9 cellular contexts compared by ENCODE assay signal in the genomic region with DNA sequence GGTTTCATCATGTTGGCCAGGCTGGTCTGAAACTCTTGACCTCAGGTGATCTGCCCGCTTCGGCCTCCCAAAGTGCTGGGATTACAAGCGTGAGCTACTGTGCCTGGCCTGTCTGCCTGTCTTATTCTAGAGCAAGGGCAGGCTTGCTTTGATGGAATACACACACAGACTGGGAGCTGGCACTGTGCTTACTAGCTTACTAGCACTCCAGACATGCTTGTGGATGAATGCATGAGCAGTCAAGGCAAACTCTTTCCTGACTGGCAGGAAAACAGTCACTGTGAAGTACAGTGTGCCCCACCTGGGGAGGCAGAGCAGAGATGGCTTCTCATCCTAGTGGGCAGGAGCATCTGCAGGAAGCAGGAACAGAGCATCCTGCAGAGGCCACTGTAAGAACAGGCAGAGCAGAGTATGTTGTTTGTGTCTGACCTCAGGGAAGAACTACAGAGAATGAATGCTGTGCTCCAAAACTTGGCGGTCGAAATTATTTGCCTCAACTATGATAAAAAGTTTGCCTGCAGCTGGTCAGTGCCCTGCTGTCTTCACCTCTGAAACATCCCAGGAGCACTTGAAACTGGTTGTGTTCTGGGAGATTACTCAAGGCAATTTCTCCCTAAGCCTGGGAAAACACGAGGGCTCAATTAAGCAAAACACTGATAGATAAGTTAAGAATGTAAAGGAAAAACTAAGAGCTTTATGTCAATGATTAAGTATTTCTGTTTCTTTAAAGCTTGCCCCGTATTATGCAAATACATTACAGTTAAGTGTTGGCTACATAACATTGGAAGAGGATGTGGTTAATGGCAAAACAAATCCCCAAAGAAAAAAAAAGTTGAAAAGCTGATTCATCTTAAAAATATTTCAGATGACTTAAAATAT.
DNase-seq lines count a peak whose midpoint lies in the region; ATAC-seq and TF ChIP-seq lines count a peak whose summit lies in the region.
"Had no signal": no experiment of that assay in that cellular context is flagged by ENCODE, and none has a peak within 500 bp of the region (broad histone marks: within the 10 kb centered on the region; RNA-seq: fewer than 3 reads in every experiment).

No MANE protein-coding gene starts in this region.

- H3K4me1 ChIP-seq in foreskin keratinocyte, result peaks cover 30% of the 10 kb centered on the region
- H3K4me1 ChIP-seq: right lobe of liver had no signal

- DNase-seq in GM13977 (ENCODE audit: low spot score), result no peak
- DNase-seq in RKO (ENCODE audit: low spot score), result peak; percentile 1
- peak; percentile 83 to 91 for DNase-seq in foreskin keratinocyte
- DNase-seq in skeletal muscle cell (ENCODE audit: low read depth), result peak; percentile 87
- no peak for DNase-seq in effector CD8-positive, alpha-beta T cell (lab: John Stamatoyannopoulos, UW)
- no peak for DNase-seq in GDM1 (lab: John Stamatoyannopoulos, UW)
- no peak for DNase-seq in activated CD8-positive, alpha-beta memory T cell treated with anti-CD3 and anti-CD28 coated beads, Interleukin-2, amount 10 ng/mL, durations not matched to agents 7 days and 5 days
- no peak for DNase-seq in OCI-M2 (lab: John Stamatoyannopoulos, UW; ENCODE audit: unreplicated experiment)

- H3K36me3 Mint-ChIP-seq in activated CD8-positive, alpha-beta memory T cell treated with anti-CD3 and anti-CD28 coated beads, Interleukin-2, amount 10 ng/mL, durations not matched to agents 7 days and 5 days, result no peaks in the 10 kb centered on the region

- H3K4me3 ChIP-seq in skeletal muscle cell (ENCODE audit: low read depth, low read length), result no peak overlapping the region
- H3K4me3 ChIP-seq: right lobe of liver had no signal

- CTCF ChIA-PET in activated CD8-positive, alpha-beta memory T cell treated with anti-CD3 and anti-CD28 coated beads, Interleukin-2, amount 10 ng/mL, durations not matched to agents 7 days and 5 days (lab: Charles Lee), result no interaction called here

- peaks cover 4% of the 10 kb centered on the region for H3K27me3 Mint-ChIP-seq in activated CD8-positive, alpha-beta memory T cell treated with anti-CD3 and anti-CD28 coated beads, Interleukin-2, amount 10 ng/mL, durations not matched to agents 7 days and 5 days

- TF ChIP-seq CTCF in GM13977 (IDR thresholded peaks at IDR 0.05; ENCODE audit: extremely low read depth, insufficient read depth, missing control alignments) (peak; percentile 1), foreskin keratinocyte (conservative IDR thresholded peaks at IDR 0.05) (peak; percentile 68)

- in situ Hi-C loops in GM13977 (cut with MboI; ENCODE audit: low pct_unique_long_range_greater_than_20kb, low sequenced_read_pairs, unreplicated experiment), result no loop called here

- peaks cover 7% of the 10 kb centered on the region for H3K4me1 Mint-ChIP-seq in activated CD8-positive, alpha-beta memory T cell treated with anti-CD3 and anti-CD28 coated beads, Interleukin-2, amount 10 ng/mL, durations not matched to agents 7 days and 5 days

- H3K27ac ChIP-seq in foreskin keratinocyte, result no peak overlapping the region
- H3K27ac ChIP-seq: right lobe of liver had no signal

- peak; percentile 76 for ATAC-seq in foreskin keratinocyte
- no peak for ATAC-seq in activated CD8-positive, alpha-beta memory T cell treated with anti-CD3 and anti-CD28 coated beads, Interleukin-2, amount 10 ng/mL, durations not matched to agents 7 days and 5 days

- no peaks in the 10 kb centered on the region for H3K27me3 ChIP-seq in foreskin keratinocyte
- H3K27me3 ChIP-seq: right lobe of liver had no signal

- H3K9me3 Mint-ChIP-seq in activated CD8-positive, alpha-beta memory T cell treated with anti-CD3 and anti-CD28 coated beads, Interleukin-2, amount 10 ng/mL, durations not matched to agents 7 days and 5 days (ENCODE audit: low read depth), result no peaks in the 10 kb centered on the region

- H3K27ac Mint-ChIP-seq in activated CD8-positive, alpha-beta memory T cell treated with anti-CD3 and anti-CD28 coated beads, Interleukin-2, amount 10 ng/mL, durations not matched to agents 7 days and 5 days, result no peak overlapping the region

- no peak overlapping the region for H3K4me3 Mint-ChIP-seq in activated CD8-positive, alpha-beta memory T cell treated with anti-CD3 and anti-CD28 coated beads, Interleukin-2, amount 10 ng/mL, durations not matched to agents 7 days and 5 days

Comparison
In these comparisons a context has a peak if more than half of its experiments do, and no peak if none do; other contexts are left out.
1. DNase-seq: peak in RKO (single experiment), foreskin keratinocyte (2 of 2) and skeletal muscle cell (single experiment); none in GM13977 (single experiment), effector CD8-positive, alpha-beta T cell (single experiment), GDM1 (single experiment), activated CD8-positive, alpha-beta memory T cell treated with anti-CD3 and anti-CD28 coated beads, Interleukin-2, amount 10 ng/mL, durations not matched to agents 7 days and 5 days (single experiment) and OCI-M2 (single experiment).